In genomic region chr12:82527165-82527780, GRCh38 we compare ENCODE assay signal across 8 cellular contexts.
DNase-seq lines count a peak whose midpoint lies in the region; ATAC-seq and TF ChIP-seq lines count a peak whose summit lies in the region.

No MANE protein-coding gene starts in this region.

- peak; percentile 95 for TF ChIP-seq CTCF in astrocyte of the cerebellum (IDR thresholded peaks at IDR 0.05; ENCODE audit: low read depth, low read length, missing control alignments)

- ATAC-seq in HG03378 (IDR thresholded peaks at IDR 0.05; ENCODE audit: unreplicated experiment) = peak; percentile 67

- peak; percentile 54 for DNase-seq in DMS114 treated with DMSO at 0.1 percent for 48 hours (lab: John Stamatoyannopoulos, UW; ENCODE audit: unreplicated experiment)
- DNase-seq in GM19238 (ENCODE audit: insufficient read length, low spot score) = peak; percentile 12
- peak; percentile 78 for DNase-seq in NCI-H510A treated with DMSO at 0.1 percent for 48 hours (lab: John Stamatoyannopoulos, UW)
- peak; percentile 71 for DNase-seq in astrocyte of the cerebellum (ENCODE audit: low read depth)
- peak; percentile 69 for DNase-seq in iris pigment epithelial cell (ENCODE audit: low read depth)
- DNase-seq in superior temporal gyrus (ENCODE audit: extremely low spot score) = peak; percentile 95
- no peak for DNase-seq in cardiac septum (ENCODE audit: low spot score)

- intact Hi-C loops in cardiac septum (cut with DNase I) = no loop called here

- H3K4me3 ChIP-seq in astrocyte of the cerebellum (ENCODE audit: low read depth, low read length) = no peak overlapping the region

- in situ Hi-C loops in astrocyte of the cerebellum (cut with HindIII; ENCODE audit: low sequenced_read_pairs) = no loop called here
